In genomic region chr14:104171029-104171697, GRCh38 we compare ENCODE assay signal across 21 cellular contexts. TPM values are rescaled to one million over a fixed set of nuclear protein-coding genes. Genes with fewer than 3 reads are reported as not detected.
DNase-seq lines count a peak whose midpoint lies in the region; ATAC-seq and TF ChIP-seq lines count a peak whose summit lies in the region.
"Had no signal": no experiment of that assay in that cellular context is flagged by ENCODE, and none has a peak within 500 bp of the region (broad histone marks: within the 10 kb centered on the region; RNA-seq: fewer than 3 reads in every experiment).

No MANE protein-coding gene starts in this region.

- peak overlapping the region; percentile 23 for H2AK5ac ChIP-seq in trophoblast cell (ENCODE audit: low read length)

- ATAC-seq in HG03159 (IDR thresholded peaks at IDR 0.05; ENCODE audit: unreplicated experiment): no peak
- no peak for ATAC-seq in stimulated activated naive CD8-positive, alpha-beta T cell treated with anti-CD3 and anti-CD28 coated beads, Interleukin-15, amount 100 ng/mL, for 72 hours
- ATAC-seq: HCT116, Panc1, SK-N-SH treated with all-trans-retinoic acid at 6 μM for 48 hours had no signal

- H3K4me3 ChIP-seq in HUES6 (ENCODE audit: low read depth, low read length) (0 out of 2 replicates have a peak overlapping the region, but pooled peaks have one; percentile 8), trophoblast cell (ENCODE audit: low read depth, low read length) (no peak overlapping the region)
- H3K4me3 ChIP-seq: sigmoid colon had no signal

- H2AFZ ChIP-seq in trophoblast cell (ENCODE audit: insufficient read depth, low read length, poor library complexity): no peak overlapping the region

- no peaks in the 10 kb centered on the region for H3K27me3 Mint-ChIP-seq in MCF 10A (ENCODE audit: insufficient read depth, unreplicated experiment)
- no peaks in the 10 kb centered on the region for H3K27me3 Mint-ChIP-seq in stimulated activated naive CD8-positive, alpha-beta T cell treated with anti-CD3 and anti-CD28 coated beads, Interleukin-15, amount 100 ng/mL, for 72 hours
- H3K27me3 Mint-ChIP-seq: activated naive CD8-positive, alpha-beta T cell treated with anti-CD3 and anti-CD28 coated beads for 36 hours; activated T-cell treated with anti-CD3 and anti-CD28 coated beads, Interleukin-2, amount 50 U/mL, for 24 hours had no signal

- H3K23ac ChIP-seq in trophoblast cell (ENCODE audit: low read length): no peak overlapping the region

- H4K91ac ChIP-seq in trophoblast cell (ENCODE audit: low read depth, low read length): peak overlapping the region; percentile 25

- H3K79me2 ChIP-seq in trophoblast cell (ENCODE audit: control insufficient read depth, insufficient read depth, low read length, poor library complexity): no peaks in the 10 kb centered on the region

- peak overlapping the region; percentile 43 for H3K4me2 ChIP-seq in trophoblast cell (ENCODE audit: low read length)

- H3K36me3 Mint-ChIP-seq in MCF 10A (ENCODE audit: insufficient read depth, unreplicated experiment): no peaks in the 10 kb centered on the region
- H3K36me3 Mint-ChIP-seq: activated naive CD8-positive, alpha-beta T cell treated with anti-CD3 and anti-CD28 coated beads for 36 hours had no signal

- peak overlapping the region; percentile 26 for H3K14ac ChIP-seq in trophoblast cell (ENCODE audit: low read length)

- TF ChIP-seq CTCF in MCF 10A (IDR thresholded peaks at IDR 0.05; ENCODE audit: unreplicated experiment): no peak

- intact Hi-C loops in MCF 10A (cut with micrococcal nuclease): no loop called here

- H3K27ac Mint-ChIP-seq in MCF 10A (ENCODE audit: low read depth, unreplicated experiment): no peak overlapping the region
- H3K27ac Mint-ChIP-seq in stimulated activated naive CD8-positive, alpha-beta T cell treated with anti-CD3 and anti-CD28 coated beads, Interleukin-15, amount 100 ng/mL, for 72 hours: no peak overlapping the region
- H3K27ac Mint-ChIP-seq: activated naive CD8-positive, alpha-beta T cell treated with anti-CD3 and anti-CD28 coated beads for 36 hours; activated T-cell treated with anti-CD3 and anti-CD28 coated beads, Interleukin-2, amount 50 U/mL, for 24 hours had no signal

- DNase-seq in MCF 10A (ENCODE audit: unreplicated experiment) (peak; percentile 5), islet precursor cell (peak; percentile 98), trophoblast cell (peak; percentile 65 to 67), NAMALWA (ENCODE audit: low spot score) (no peak)
- no peak for DNase-seq in stimulated activated naive CD8-positive, alpha-beta T cell treated with anti-CD3 and anti-CD28 coated beads, Interleukin-15, amount 100 ng/mL, for 72 hours
- DNase-seq in activated CD4-positive, alpha-beta T cell treated with anti-CD3 and anti-CD28 coated beads for 48 hours: no peak
- DNase-seq: activated CD4-positive, alpha-beta T cell treated with anti-CD3 and anti-CD28 coated beads, Interleukin-2, amount 50 U/mL, for 1 hour; activated naive CD8-positive, alpha-beta T cell treated with anti-CD3 and anti-CD28 coated beads for 36 hours; activated T-cell treated with anti-CD3 and anti-CD28 coated beads, Interleukin-2, amount 50 U/mL, for 24 hours; esophagus squamous epithelium; midbrain; NCI-H2029 treated with DMSO at 0.1 percent for 48 hours; NCI-H69; sigmoid colon; stimulated activated CD4-positive, alpha-beta T cell treated with anti-CD3 and anti-CD28 coated beads, Interleukin-2, amount 100 ng/mL, for 48 hours had no signal

- H3K36me3 ChIP-seq in HUES6 (ENCODE audit: control insufficient read depth, insufficient read depth, low read length) (peaks cover 46% of the 10 kb centered on the region), trophoblast cell (ENCODE audit: control insufficient read depth in 1 of 2, insufficient read depth in 2 of 2, low read length in 2 of 2) (peaks cover 0 to 3% of the 10 kb centered on the region in 2 experiments)
- H3K36me3 ChIP-seq: sigmoid colon had no signal

- POLR2A ChIA-PET in MCF 10A (lab: Yijun Ruan, JAX): no interaction called here

- no peak overlapping the region for H4K8ac ChIP-seq in trophoblast cell (ENCODE audit: low read depth, low read length)

- H2BK120ac ChIP-seq in trophoblast cell (ENCODE audit: insufficient read depth, low read length, poor library complexity): no peak overlapping the region

- H3K4me1 ChIP-seq in HUES6 (ENCODE audit: control insufficient read depth, insufficient read depth, low read length) (peaks cover 36% of the 10 kb centered on the region), trophoblast cell (ENCODE audit: control insufficient read depth in 1 of 2, insufficient read depth in 2 of 2, low read length in 2 of 2) (peaks cover 14 to 16% of the 10 kb centered on the region in 2 experiments)
- H3K4me1 ChIP-seq: sigmoid colon had no signal

- H3K9me3 Mint-ChIP-seq in MCF 10A (ENCODE audit: unreplicated experiment): no peaks in the 10 kb centered on the region
- no peaks in the 10 kb centered on the region for H3K9me3 Mint-ChIP-seq in stimulated activated naive CD8-positive, alpha-beta T cell treated with anti-CD3 and anti-CD28 coated beads, Interleukin-15, amount 100 ng/mL, for 72 hours
- H3K9me3 Mint-ChIP-seq: activated naive CD8-positive, alpha-beta T cell treated with anti-CD3 and anti-CD28 coated beads for 36 hours; activated T-cell treated with anti-CD3 and anti-CD28 coated beads, Interleukin-2, amount 50 U/mL, for 24 hours had no signal

- H4K12ac ChIP-seq in trophoblast cell (ENCODE audit: low read depth, low read length): peak overlapping the region; percentile 6

- H3K4ac ChIP-seq in trophoblast cell (ENCODE audit: low read depth, low read length): no peak overlapping the region

- no CpG with 5 or more reads among the region's 28 CpGs for WGBS in trophoblast cell (ENCODE audit: extremely low coverage, insufficient coverage, insufficient read length)

- no peak overlapping the region for H2BK12ac ChIP-seq in trophoblast cell (ENCODE audit: low read length)

- H3K4me1 Mint-ChIP-seq in MCF 10A (ENCODE audit: insufficient read depth, unreplicated experiment): no peaks in the 10 kb centered on the region
- no peaks in the 10 kb centered on the region for H3K4me1 Mint-ChIP-seq in stimulated activated naive CD8-positive, alpha-beta T cell treated with anti-CD3 and anti-CD28 coated beads, Interleukin-15, amount 100 ng/mL, for 72 hours
- H3K4me1 Mint-ChIP-seq: activated naive CD8-positive, alpha-beta T cell treated with anti-CD3 and anti-CD28 coated beads for 36 hours had no signal

- CTCF ChIA-PET in MCF 10A (lab: Yijun Ruan, JAX): interaction anchor here (0.6 kb wide), 1 partner anchor 477 kb away, joined by 3 read pairs; no protein-coding TSS in a partner anchor

- no TSS peak for BruUV-seq in MCF 10A (replicated peaks; lab: Mats Ljungman, UMichigan)

- H3K27ac ChIP-seq in HUES6 (ENCODE audit: low read depth, low read length): no peak overlapping the region
- no peak overlapping the region for H3K27ac ChIP-seq in trophoblast cell (ENCODE audit: low read depth, low read length)
- H3K27ac ChIP-seq: esophagus squamous epithelium, sigmoid colon, testis had no signal

- H3K4me3 Mint-ChIP-seq in MCF 10A (ENCODE audit: unreplicated experiment): no peak overlapping the region
- H3K4me3 Mint-ChIP-seq in stimulated activated naive CD8-positive, alpha-beta T cell treated with anti-CD3 and anti-CD28 coated beads, Interleukin-15, amount 100 ng/mL, for 72 hours: no peak overlapping the region
- H3K4me3 Mint-ChIP-seq: activated naive CD8-positive, alpha-beta T cell treated with anti-CD3 and anti-CD28 coated beads for 36 hours; activated T-cell treated with anti-CD3 and anti-CD28 coated beads, Interleukin-2, amount 50 U/mL, for 24 hours had no signal

- no peaks in the 10 kb centered on the region for H3K9me3 ChIP-seq in HUES6 (ENCODE audit: control insufficient read depth, insufficient read depth, low read depth, low read length)
- peaks cover 2% of the 10 kb centered on the region for H3K9me3 ChIP-seq in trophoblast cell (ENCODE audit: insufficient read depth, low read depth, low read length)
- H3K9me3 ChIP-seq: esophagus squamous epithelium, sigmoid colon, testis had no signal

- peak overlapping the region; percentile 42 for H3K18ac ChIP-seq in trophoblast cell (ENCODE audit: low read length)

- H2BK5ac ChIP-seq in trophoblast cell (ENCODE audit: low read depth, low read length, poor library complexity): no peak overlapping the region

- peaks cover 6% of the 10 kb centered on the region for H3K79me1 ChIP-seq in trophoblast cell (ENCODE audit: low read length)

- H3K9ac ChIP-seq in HUES6 (ENCODE audit: low read length): peak overlapping the region; percentile 35
- H3K9ac ChIP-seq in trophoblast cell (ENCODE audit: low read length): no peak overlapping the region

- H3K27me3 ChIP-seq in HUES6 (ENCODE audit: control insufficient read depth, insufficient read depth, low read length): no peaks in the 10 kb centered on the region
- H3K27me3 ChIP-seq in trophoblast cell (ENCODE audit: insufficient read depth, low read length): no peaks in the 10 kb centered on the region
- H3K27me3 ChIP-seq: sigmoid colon, testis had no signal

RNA-seq across cellular contexts. Expression of gene KIF26A, which starts 32.8 kb away (rescaled TPM):
- total RNA-seq in MCF 10A (2022): 0.26 and 0.39 TPM in 2 replicates
- polyA plus RNA-seq in trophoblast cell (2013): 3.4 and 3.6 TPM in 2 replicates

Comparison
In these comparisons a context has a peak if more than half of its experiments do, and no peak if none do; other contexts are left out.
1. DNase-seq: peak in MCF 10A (single experiment), islet precursor cell (single experiment) and trophoblast cell (2 of 2); none in NAMALWA (single experiment), stimulated activated naive CD8-positive, alpha-beta T cell treated with anti-CD3 and anti-CD28 coated beads, Interleukin-15, amount 100 ng/mL, for 72 hours (0 of 2) and activated CD4-positive, alpha-beta T cell treated with anti-CD3 and anti-CD28 coated beads for 48 hours (single experiment).